ENCODE assay signal across 8 cellular contexts in the genomic region with DNA sequence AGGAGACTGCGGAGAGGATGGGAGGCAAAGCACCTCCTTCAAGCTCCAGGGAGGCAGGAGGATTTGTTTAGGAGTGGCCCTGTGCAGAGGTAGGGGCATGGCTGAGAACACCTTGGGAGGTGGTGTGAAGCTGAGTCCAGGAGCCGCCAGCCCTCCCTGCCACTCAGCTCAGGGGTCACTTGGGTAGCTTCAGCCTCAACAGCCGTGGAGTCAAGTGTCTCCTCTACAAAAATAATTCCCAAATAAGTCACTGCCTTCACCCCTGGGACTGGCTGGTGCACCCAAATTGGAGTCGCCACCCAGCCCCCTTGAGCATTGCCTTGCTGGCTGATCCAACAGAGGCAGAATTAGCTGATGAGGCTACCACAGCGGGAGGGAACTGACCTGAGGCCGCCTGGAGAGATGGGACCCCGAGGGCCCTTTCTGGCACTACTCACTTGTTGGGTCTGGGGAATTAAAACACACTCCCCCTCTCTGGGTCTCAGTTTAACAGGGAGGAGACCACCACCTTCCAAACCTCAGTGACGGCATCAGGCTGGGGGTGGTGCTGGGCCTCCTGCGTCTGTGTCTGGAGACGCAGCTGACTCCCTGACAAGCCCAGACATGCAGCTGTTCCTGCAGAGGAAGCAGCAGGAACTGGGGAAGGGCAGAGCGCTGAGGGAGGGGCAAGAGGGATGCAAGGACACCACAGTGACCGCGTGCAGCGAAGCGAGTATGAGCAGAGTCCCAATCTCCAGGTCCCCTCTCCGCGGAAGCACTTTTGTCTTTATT.
DNase-seq lines count a peak whose midpoint lies in the region; ATAC-seq and TF ChIP-seq lines count a peak whose summit lies in the region.

No MANE protein-coding gene starts in this region.

- TF ChIP-seq CTCF in cardiac fibroblast (IDR thresholded peaks at IDR 0.05; ENCODE audit: low read depth, low read length) (no peak), lower leg skin (IDR thresholded peaks at IDR 0.05) (no peak)

- no peak for TF ChIP-seq POLR2A in lower leg skin (IDR thresholded peaks at IDR 0.05)

- H3K4me3 ChIP-seq in cardiac fibroblast (replicated peaks in 1 of 2; ENCODE audit: low read depth in 2 of 2, low read length in 2 of 2) (peak overlapping the region in 1 of 2 donors; percentile 7), lower leg skin (ENCODE audit: low read depth, poor library complexity, severe bottlenecking) (no peak overlapping the region)

- 34 to 51% methylated on average over 16 of the region's 17 CpGs for WGBS in lower leg skin, 2 donors

- intact Hi-C loops in lower leg skin (cut with DNase I; ENCODE audit: low total_unique reads): loop anchor here (5.0 kb wide), 2 partner anchors 87 to 102 kb away; a partner anchor contains a TSS

- DNase-seq in GM04504 (ENCODE audit: low read depth) (peak; percentile 55), NCI-H2196 (lab: John Stamatoyannopoulos, UW; ENCODE audit: unreplicated experiment) (peak; percentile 86), cardiac fibroblast (ENCODE audit: low read depth in 2 of 2) (peak; percentile 72 to 74), lower leg skin (ENCODE audit: low spot score in 2 of 2) (peak; percentile 80 to 93), NCI-H2029 treated with DMSO at 0.1 percent for 48 hours (lab: John Stamatoyannopoulos, UW) (no peak), inferior parietal cortex (ENCODE audit: extremely low spot score) (no peak)
- no peak for DNase-seq in stimulated activated CD4-positive, alpha-beta T cell treated with anti-CD3 and anti-CD28 coated beads, Interleukin-2, amount 100 ng/mL, for 48 hours

- no peak for ATAC-seq in GM18861 (IDR thresholded peaks at IDR 0.05; ENCODE audit: unreplicated experiment)

Comparison
In these comparisons a context has a peak if more than half of its experiments do, and no peak if none do; other contexts are left out.
1. DNase-seq: peak in GM04504 (single experiment), NCI-H2196 (single experiment), cardiac fibroblast (2 of 2) and lower leg skin (2 of 2); none in stimulated activated CD4-positive, alpha-beta T cell treated with anti-CD3 and anti-CD28 coated beads, Interleukin-2, amount 100 ng/mL, for 48 hours (0 of 2), NCI-H2029 treated with DMSO at 0.1 percent for 48 hours (single experiment) and inferior parietal cortex (single experiment).